Comparison of ENCODE assay signal across 29 cellular contexts in the genomic region with DNA sequence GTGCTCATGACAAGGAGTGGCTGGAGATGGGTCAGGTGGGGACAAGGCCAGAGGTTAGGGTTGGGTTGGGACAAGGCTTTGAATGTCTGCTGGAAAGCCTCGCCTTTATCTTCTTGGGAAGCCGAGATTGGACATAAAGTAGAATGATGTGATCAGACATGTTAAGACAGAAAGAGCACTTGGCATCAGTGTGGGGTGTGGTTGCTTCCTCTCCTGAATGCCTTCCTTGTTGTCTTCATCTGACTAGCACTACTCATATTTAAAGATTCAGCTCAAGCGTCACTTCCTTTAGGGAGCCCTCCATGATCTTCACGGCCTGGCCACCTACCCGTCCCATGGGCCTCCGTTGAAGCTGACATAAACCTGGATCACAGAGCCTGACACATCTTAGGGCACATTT. TPM values are rescaled to one million over a fixed set of nuclear protein-coding genes. Genes with fewer than 3 reads are reported as not detected.
DNase-seq lines count a peak whose midpoint lies in the region; ATAC-seq and TF ChIP-seq lines count a peak whose summit lies in the region.
"Had no signal": no experiment of that assay in that cellular context is flagged by ENCODE, and none has a peak within 500 bp of the region (broad histone marks: within the 10 kb centered on the region; RNA-seq: fewer than 3 reads in every experiment).

No MANE protein-coding gene starts in this region.

- H3K4me1 Mint-ChIP-seq in Calu3 (ENCODE audit: low read depth, unreplicated experiment), result peaks cover 75% of the 10 kb centered on the region
- peaks cover 44% of the 10 kb centered on the region for H3K4me1 Mint-ChIP-seq in progenitor cell of endocrine pancreas (ENCODE audit: low read depth)
- H3K4me1 Mint-ChIP-seq in activated CD4-positive, alpha-beta memory T cell treated with anti-CD3 and anti-CD28 coated beads, Interleukin-2, amount 10 ng/mL, durations not matched to agents 7 days and 5 days, result peaks cover 30% of the 10 kb centered on the region
- H3K4me1 Mint-ChIP-seq: central memory CD8-positive, alpha-beta T cell had no signal

- H3K36me3 ChIP-seq in PC-3 (ENCODE audit: low read depth, low read length) (no peaks in the 10 kb centered on the region), esophagus squamous epithelium (no peaks in the 10 kb centered on the region)
- H3K36me3 ChIP-seq: ascending aorta, lower lobe of right lung, right atrium auricular region, spleen had no signal

- H3K79me2 ChIP-seq in PC-3 (ENCODE audit: low read length), result no peaks in the 10 kb centered on the region
- H3K79me2 ChIP-seq: parathyroid adenoma had no signal

- H3K4me3 Mint-ChIP-seq in Calu3 (ENCODE audit: low read depth, unreplicated experiment), result no peak overlapping the region
- no peak overlapping the region for H3K4me3 Mint-ChIP-seq in progenitor cell of endocrine pancreas (ENCODE audit: low read depth)
- H3K4me3 Mint-ChIP-seq in activated CD4-positive, alpha-beta memory T cell treated with anti-CD3 and anti-CD28 coated beads, Interleukin-2, amount 10 ng/mL, durations not matched to agents 7 days and 5 days, result no peak overlapping the region
- H3K4me3 Mint-ChIP-seq: activated naive CD8-positive, alpha-beta T cell treated with anti-CD3 and anti-CD28 coated beads, Interleukin-2, amount 10 ng/mL, durations not matched to agents 7 days and 5 days; central memory CD8-positive, alpha-beta T cell had no signal

- peaks cover 18% of the 10 kb centered on the region for H3K36me3 Mint-ChIP-seq in Calu3 (ENCODE audit: insufficient read depth, unreplicated experiment)
- H3K36me3 Mint-ChIP-seq in progenitor cell of endocrine pancreas (ENCODE audit: insufficient read depth), result peaks cover 17% of the 10 kb centered on the region
- H3K36me3 Mint-ChIP-seq in activated CD4-positive, alpha-beta memory T cell treated with anti-CD3 and anti-CD28 coated beads, Interleukin-2, amount 10 ng/mL, durations not matched to agents 7 days and 5 days (ENCODE audit: low read depth), result peaks cover 71% of the 10 kb centered on the region

- no peaks in the 10 kb centered on the region for H3K4me1 ChIP-seq in PC-3 (ENCODE audit: insufficient read depth, low read length)
- peaks cover 0 to 38% (median 16%) of the 10 kb centered on the region in 3 donors for H3K4me1 ChIP-seq in esophagus squamous epithelium
- H3K4me1 ChIP-seq: lower lobe of right lung, right atrium auricular region, spleen had no signal

- H3K9me3 Mint-ChIP-seq in Calu3 (ENCODE audit: low read depth, unreplicated experiment) (no peaks in the 10 kb centered on the region), progenitor cell of endocrine pancreas (ENCODE audit: low read depth) (peaks cover 22% of the 10 kb centered on the region)
- peaks cover 24% of the 10 kb centered on the region for H3K9me3 Mint-ChIP-seq in activated CD4-positive, alpha-beta memory T cell treated with anti-CD3 and anti-CD28 coated beads, Interleukin-2, amount 10 ng/mL, durations not matched to agents 7 days and 5 days
- H3K9me3 Mint-ChIP-seq: central memory CD8-positive, alpha-beta T cell had no signal

- H3K27ac Mint-ChIP-seq in Calu3 (ENCODE audit: unreplicated experiment) (peak overlapping the region; percentile 81), progenitor cell of endocrine pancreas (peak overlapping the region; percentile 90)
- H3K27ac Mint-ChIP-seq in activated CD4-positive, alpha-beta memory T cell treated with anti-CD3 and anti-CD28 coated beads, Interleukin-2, amount 10 ng/mL, durations not matched to agents 7 days and 5 days, result no peak overlapping the region
- H3K27ac Mint-ChIP-seq: activated naive CD8-positive, alpha-beta T cell treated with anti-CD3 and anti-CD28 coated beads, Interleukin-2, amount 10 ng/mL, durations not matched to agents 7 days and 5 days had no signal

- H3K4me2 ChIP-seq in PC-3 (ENCODE audit: low read length), result no peak overlapping the region
- H3K4me2 ChIP-seq: BLaER1 treated with 17β-estradiol and CSF1 and Interleukin-3, amounts not matched to agents 10 nM and 100 nM had no signal

- BruUV-seq in Calu3 (replicated peaks; lab: Mats Ljungman, UMichigan), result no TSS peak
- BruUV-seq in PC-3 (replicated peaks; lab: Mats Ljungman, UMichigan), result no TSS peak

- H3K9me3 ChIP-seq in PC-3 (ENCODE audit: low read length), result no peaks in the 10 kb centered on the region; the same call in 1 of the 2 replicates
- no peaks in the 10 kb centered on the region for H3K9me3 ChIP-seq in esophagus squamous epithelium
- H3K9me3 ChIP-seq: ascending aorta, lower lobe of right lung, right atrium auricular region had no signal

- H3K27me3 ChIP-seq in PC-3 (ENCODE audit: low read length), result no peaks in the 10 kb centered on the region
- no peaks in the 10 kb centered on the region for H3K27me3 ChIP-seq in esophagus squamous epithelium
- H3K27me3 ChIP-seq: ascending aorta; BLaER1 treated with 17β-estradiol and CSF1 and Interleukin-3, amounts not matched to agents 10 nM and 100 nM; right atrium auricular region; SJSA1; spleen had no signal

- H4K20me1 ChIP-seq in PC-3 (ENCODE audit: low read length), result no peaks in the 10 kb centered on the region
- H4K20me1 ChIP-seq: BLaER1 treated with 17β-estradiol and CSF1 and Interleukin-3, amounts not matched to agents 10 nM and 100 nM had no signal

- intact Hi-C loops in Calu3 (cut with micrococcal nuclease; ENCODE audit: unreplicated experiment) (loop anchor here (5.0 kb wide), 1 partner anchor 78 kb away; the partner anchor contains the start of gene APPL2), PC-3 (cut with micrococcal nuclease) (no loop called here), esophagus squamous epithelium (cut with DNase I) (no loop called here)

- TF ChIP-seq CTCF in Calu3 (IDR thresholded peaks at IDR 0.05; ENCODE audit: unreplicated experiment) (no peak), PC-3 (conservative IDR thresholded peaks at IDR 0.05; ENCODE audit: low read depth, low read length) (no peak), esophagus squamous epithelium (IDR thresholded peaks at IDR 0.05) (no peak), progenitor cell of endocrine pancreas (IDR thresholded peaks at IDR 0.05; ENCODE audit: unreplicated experiment) (no peak)

- no peak overlapping the region for H3K27ac ChIP-seq in PC-3 (ENCODE audit: low read length)
- H3K27ac ChIP-seq in esophagus squamous epithelium, result peak overlapping the region; percentile 34 to 65 (median 40)
- H3K27ac ChIP-seq: ascending aorta; BLaER1 treated with 17β-estradiol and CSF1 and Interleukin-3, amounts not matched to agents 10 nM and 100 nM; lower lobe of right lung; parathyroid adenoma; right atrium auricular region; SJSA1; spleen had no signal

- WGBS in esophagus squamous epithelium, 2 donors, result 39 to 62% methylated on average over 6 of the region's 6 CpGs

- DNase-seq in Calu3 (no peak), PC-3 (no peak), esophagus squamous epithelium (lab: John Stamatoyannopoulos, UW) (no peak), progenitor cell of endocrine pancreas (ENCODE audit: low spot score, unreplicated experiment) (no peak), NCI-H1048 (lab: John Stamatoyannopoulos, UW) (no peak)
- no peak for DNase-seq in activated CD4-positive, alpha-beta memory T cell treated with anti-CD3 and anti-CD28 coated beads, Interleukin-2, amount 10 ng/mL, durations not matched to agents 7 days and 5 days
- DNase-seq in stimulated activated CD4-positive, alpha-beta T cell treated with anti-CD3 and anti-CD28 coated beads, Interleukin-4, amount 100 ng/mL, for 4 hours, result no peak
- DNase-seq: activated CD4-positive, alpha-beta T cell treated with anti-CD3 and anti-CD28 coated beads for 1 hour; activated gamma-delta T cell; activated naive CD8-positive, alpha-beta T cell treated with anti-CD3 and anti-CD28 coated beads, Interleukin-2, amount 10 ng/mL, durations not matched to agents 7 days and 5 days; activated T-cell treated with anti-CD3 and anti-CD28 coated beads, Interleukin-2, amount 50 U/mL, for 1 hour; lower lobe of right lung; MM.1S; NCI-H1436; NCI-H2081 treated with DMSO at 0.1 percent for 48 hours; NCI-H226; NCI-H69; spleen; substantia nigra; T-helper 1 cell had no signal

- H3K4me3 ChIP-seq in PC-3 (ENCODE audit: low read length), result no peak overlapping the region
- no peak overlapping the region for H3K4me3 ChIP-seq in esophagus squamous epithelium
- H3K4me3 ChIP-seq: ascending aorta; BLaER1 treated with 17β-estradiol and CSF1 and Interleukin-3, amounts not matched to agents 10 nM and 100 nM; GM12878; K562; lower lobe of right lung; right atrium auricular region; SJSA1; spleen had no signal

- H3K9ac ChIP-seq in PC-3 (ENCODE audit: low read length), result no peak overlapping the region
- H3K9ac ChIP-seq: BLaER1 treated with 17β-estradiol and CSF1 and Interleukin-3, amounts not matched to agents 10 nM and 100 nM; parathyroid adenoma had no signal

- no peaks in the 10 kb centered on the region for H3F3A ChIP-seq in PC-3 (ENCODE audit: low read length, unreplicated experiment)

- no peak for TF ChIP-seq POLR2A in esophagus squamous epithelium (IDR thresholded peaks at IDR 0.05)

- CTCF ChIA-PET in Calu3 (lab: Charles Lee), result interaction anchor here (1.1 to 1.6 kb wide), 2 partner anchors 17 to 22 kb away, joined by 3 to 4 read pairs; no protein-coding TSS in a partner anchor
- CTCF ChIA-PET in PC-3 (lab: Charles Lee), result no interaction called here
- CTCF ChIA-PET in activated CD4-positive, alpha-beta memory T cell treated with anti-CD3 and anti-CD28 coated beads, Interleukin-2, amount 10 ng/mL, durations not matched to agents 7 days and 5 days (lab: Charles Lee), result no interaction called here

- H3K27me3 Mint-ChIP-seq in Calu3 (ENCODE audit: unreplicated experiment) (no peaks in the 10 kb centered on the region), progenitor cell of endocrine pancreas (no peaks in the 10 kb centered on the region)
- H3K27me3 Mint-ChIP-seq in activated CD4-positive, alpha-beta memory T cell treated with anti-CD3 and anti-CD28 coated beads, Interleukin-2, amount 10 ng/mL, durations not matched to agents 7 days and 5 days, result no peaks in the 10 kb centered on the region
- H3K27me3 Mint-ChIP-seq: central memory CD8-positive, alpha-beta T cell had no signal

- POLR2A ChIA-PET in PC-3 (lab: Charles Lee; ENCODE audit: unreplicated experiment), result no interaction called here
- POLR2A ChIA-PET in activated CD4-positive, alpha-beta memory T cell treated with anti-CD3 and anti-CD28 coated beads, Interleukin-2, amount 10 ng/mL, durations not matched to agents 7 days and 5 days (lab: Charles Lee), result interaction anchor here (6.8 kb wide), 1 partner anchor 16 kb away, joined by 41 read pairs; the partner anchor contains the start of gene C12orf75

- H2AFZ ChIP-seq in PC-3 (ENCODE audit: low read length), result no peak overlapping the region
- H2AFZ ChIP-seq: parathyroid adenoma had no signal

- ATAC-seq in PC-3, result peak; percentile 20; the same call in 1 of the 2 replicates
- ATAC-seq in activated CD4-positive, CD25-positive, alpha-beta regulatory T cell treated with anti-CD3 and anti-CD28 coated beads, Interleukin-2, amount 50 U/mL, for 24 hours, result no peak
- ATAC-seq: GM12878, K562, lower lobe of right lung had no signal

- H3K9me2 ChIP-seq in PC-3 (replicated peaks; ENCODE audit: low read length), result no peaks in the 10 kb centered on the region

RNA-seq across cellular contexts. Expression of gene C12orf75, which starts 14.8 kb away (rescaled TPM):
- total RNA-seq in Calu3 (2022) (336 and 363 TPM in 2 replicates), PC-3 (2014; rRNA removed) (144 and 160 TPM in 2 replicates), esophagus squamous epithelium (10 to 100 TPM in 3 of 4 donors, 1 to 10 TPM in 1; 8.5 to 56.3 (median 13.7) TPM), progenitor cell of endocrine pancreas (228 and 231 TPM in 2 replicates)
- total RNA-seq in activated CD4-positive, alpha-beta memory T cell treated with anti-CD3 and anti-CD28 coated beads, Interleukin-2, amount 10 ng/mL, durations not matched to agents 7 days and 5 days, result 100 to 1,000 TPM; 288 to 312 TPM
